ENCODE assay signal across 17 cellular contexts in genomic region chr19:42933412-42933811, GRCh38. TPM values are rescaled to one million over a fixed set of nuclear protein-coding genes. Genes with fewer than 3 reads are reported as not detected.
"Had no signal": no experiment of that assay in that cellular context is flagged by ENCODE, and none has a peak within 500 bp of the region (broad histone marks: within the 10 kb centered on the region; RNA-seq: fewer than 3 reads in every experiment).

No MANE protein-coding gene starts in this region.

RNA-seq across cellular contexts. Expression of gene PSG7, which starts 3.6 kb away (rescaled TPM):
- total RNA-seq: chondrocyte, dermis microvascular lymphatic vessel endothelial cell, endodermal cell, esophagus muscularis mucosa, hepatocyte, kidney epithelial cell, liver, lung microvascular endothelial cell, mucosa of descending colon, natural killer cell, neural crest cell, ovary, posterior vena cava, right atrium auricular region, sigmoid colon, smooth muscle cell, urinary bladder had no signal
- polyA plus RNA-seq: hepatocyte, liver, sigmoid colon, smooth muscle cell, urinary bladder had no signal

RNA-seq across cellular contexts. Expression of gene PSG6, which starts 15.7 kb away (rescaled TPM):
- total RNA-seq: chondrocyte, dermis microvascular lymphatic vessel endothelial cell, endodermal cell, esophagus muscularis mucosa, hepatocyte, kidney epithelial cell, liver, lung microvascular endothelial cell, mucosa of descending colon, natural killer cell, neural crest cell, ovary, posterior vena cava, right atrium auricular region, sigmoid colon, smooth muscle cell, urinary bladder had no signal
- polyA plus RNA-seq: hepatocyte, liver, ovary, sigmoid colon, smooth muscle cell, urinary bladder had no signal

RNA-seq across cellular contexts. Expression of gene PSG1, which starts 53.9 kb away (rescaled TPM):
- total RNA-seq: chondrocyte, endodermal cell, kidney epithelial cell, liver, lung microvascular endothelial cell, mucosa of descending colon, natural killer cell, neural crest cell, ovary, posterior vena cava, right atrium auricular region, sigmoid colon, smooth muscle cell, urinary bladder had no signal
- polyA plus RNA-seq: hepatocyte, liver, sigmoid colon, smooth muscle cell, urinary bladder had no signal
